Comparison of ENCODE assay signal across 8 cellular contexts in the genomic region with DNA sequence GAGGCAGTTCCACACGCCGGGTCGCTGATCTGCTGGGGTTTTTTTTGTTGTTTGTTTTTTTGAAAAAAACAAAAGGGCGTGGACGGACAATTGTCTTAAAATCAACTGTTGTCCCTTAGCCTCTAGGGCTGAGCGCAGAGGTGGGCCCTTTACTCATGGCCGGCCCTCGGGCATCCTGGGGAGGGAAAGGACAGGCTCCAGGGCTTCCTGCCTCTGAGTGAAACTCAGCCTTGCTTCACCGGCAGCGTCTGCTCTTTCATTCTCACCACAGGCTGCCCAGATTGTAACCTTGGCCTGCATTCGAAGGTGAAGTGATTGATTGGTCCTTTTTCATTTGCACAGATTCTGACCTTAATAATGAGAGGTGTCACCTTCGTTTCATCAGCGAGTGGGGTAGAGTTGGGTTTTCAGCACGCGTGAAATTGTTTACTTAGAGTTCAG. TPM values are rescaled to one million over a fixed set of nuclear protein-coding genes. Genes with fewer than 3 reads are reported as not detected.
DNase-seq lines count a peak whose midpoint lies in the region; ATAC-seq and TF ChIP-seq lines count a peak whose summit lies in the region.

No MANE protein-coding gene starts in this region.

- H2BK12ac ChIP-seq in trophoblast cell (ENCODE audit: low read length), result no peak overlapping the region

- H3K27ac ChIP-seq in CD4-positive, CD25-positive, alpha-beta regulatory T cell (ENCODE audit: insufficient read depth, low read length, poor library complexity, severe bottlenecking), result peak overlapping the region; percentile 93
- peak overlapping the region; percentile 99 for H3K27ac ChIP-seq in trophoblast cell (ENCODE audit: low read depth, low read length)

- H3K36me3 Mint-ChIP-seq in CD4-positive, CD25-positive, alpha-beta regulatory T cell, result peaks cover 6% of the 10 kb centered on the region
- H3K36me3 Mint-ChIP-seq in glutamatergic neuron (ENCODE audit: unreplicated experiment), result no peaks in the 10 kb centered on the region

- peak overlapping the region; percentile 64 for H2AFZ ChIP-seq in trophoblast cell (ENCODE audit: insufficient read depth, low read length, poor library complexity)

- H2BK120ac ChIP-seq in trophoblast cell (ENCODE audit: insufficient read depth, low read length, poor library complexity), result peak overlapping the region; percentile 65

- no peaks in the 10 kb centered on the region for H3K36me3 ChIP-seq in CD4-positive, CD25-positive, alpha-beta regulatory T cell (ENCODE audit: control insufficient read depth, insufficient read depth, low read length)
- peaks cover 0 to 4% of the 10 kb centered on the region in 2 experiments for H3K36me3 ChIP-seq in trophoblast cell (ENCODE audit: control insufficient read depth in 1 of 2, insufficient read depth in 2 of 2, low read length in 2 of 2)

- WGBS in trophoblast cell (ENCODE audit: extremely low coverage, insufficient coverage, insufficient read length), result no CpG with 5 or more reads among the region's 15 CpGs

- H2AK5ac ChIP-seq in trophoblast cell (ENCODE audit: low read length), result no peak overlapping the region

- no peak for TF ChIP-seq CTCF in glutamatergic neuron (IDR thresholded peaks at IDR 0.05; ENCODE audit: partially characterized antibody, unreplicated experiment)

- no peaks in the 10 kb centered on the region for H3K9me3 ChIP-seq in CD4-positive, CD25-positive, alpha-beta regulatory T cell (ENCODE audit: control insufficient read depth in 2 of 2, low read length in 2 of 2)
- no peaks in the 10 kb centered on the region for H3K9me3 ChIP-seq in trophoblast cell (ENCODE audit: insufficient read depth, low read depth, low read length)

- peaks cover 14% of the 10 kb centered on the region for H3K79me2 ChIP-seq in trophoblast cell (ENCODE audit: control insufficient read depth, insufficient read depth, low read length, poor library complexity)

- peak overlapping the region; percentile 96 for H3K9ac ChIP-seq in trophoblast cell (ENCODE audit: low read length)

- peak overlapping the region; percentile 35 for H4K8ac ChIP-seq in trophoblast cell (ENCODE audit: low read depth, low read length)

- peak overlapping the region; percentile 97 for H3K18ac ChIP-seq in trophoblast cell (ENCODE audit: low read length)

- peak overlapping the region; percentile 99 for H3K14ac ChIP-seq in trophoblast cell (ENCODE audit: low read length)

- peaks cover 9% of the 10 kb centered on the region for H3K27me3 Mint-ChIP-seq in CD4-positive, CD25-positive, alpha-beta regulatory T cell
- H3K27me3 Mint-ChIP-seq in glutamatergic neuron (ENCODE audit: unreplicated experiment), result peaks cover 5% of the 10 kb centered on the region

- H3K4ac ChIP-seq in trophoblast cell (ENCODE audit: low read depth, low read length), result peak overlapping the region; percentile 28

- peak overlapping the region; percentile 91 for H3K4me3 ChIP-seq in CD4-positive, CD25-positive, alpha-beta regulatory T cell (ENCODE audit: low read depth, low read length)
- peak overlapping the region; percentile 100 for H3K4me3 ChIP-seq in trophoblast cell (ENCODE audit: low read depth, low read length)

- peaks cover 22% of the 10 kb centered on the region for H3K79me1 ChIP-seq in trophoblast cell (ENCODE audit: low read length)

- peak overlapping the region; percentile 94 to 99 (median 98) for H3K4me3 Mint-ChIP-seq in CD4-positive, CD25-positive, alpha-beta regulatory T cell
- peak overlapping the region; percentile 89 for H3K4me3 Mint-ChIP-seq in glutamatergic neuron (ENCODE audit: unreplicated experiment)

- peak overlapping the region; percentile 99 for H4K91ac ChIP-seq in trophoblast cell (ENCODE audit: low read depth, low read length)

- peaks cover 17 to 51% (median 35%) of the 10 kb centered on the region in 4 donors for H3K4me1 Mint-ChIP-seq in CD4-positive, CD25-positive, alpha-beta regulatory T cell
- H3K4me1 Mint-ChIP-seq in glutamatergic neuron (ENCODE audit: low read depth, unreplicated experiment), result peaks cover 6% of the 10 kb centered on the region

- no peaks in the 10 kb centered on the region for H3K9me3 Mint-ChIP-seq in CD4-positive, CD25-positive, alpha-beta regulatory T cell
- peaks cover 7% of the 10 kb centered on the region for H3K9me3 Mint-ChIP-seq in glutamatergic neuron (ENCODE audit: unreplicated experiment)

- peak; percentile 4 to 13 for ATAC-seq in CD4-positive, CD25-positive, alpha-beta regulatory T cell (ENCODE audit: low read depth in 2 of 2)
- ATAC-seq in GM18870 (IDR thresholded peaks at IDR 0.05; ENCODE audit: unreplicated experiment) (peak; percentile 26), HG03097 (IDR thresholded peaks at IDR 0.05; ENCODE audit: low FRiP score, unreplicated experiment) (peak; percentile 33)

- peak overlapping the region; percentile 83 for H3K4me2 ChIP-seq in trophoblast cell (ENCODE audit: low read length)

- peaks cover 27% of the 10 kb centered on the region for H3K4me1 ChIP-seq in CD4-positive, CD25-positive, alpha-beta regulatory T cell (ENCODE audit: control insufficient read depth, insufficient read depth, low read length, poor library complexity, severe bottlenecking)
- peaks cover 8 to 12% of the 10 kb centered on the region in 2 experiments for H3K4me1 ChIP-seq in trophoblast cell (ENCODE audit: control insufficient read depth in 1 of 2, insufficient read depth in 2 of 2, low read length in 2 of 2)

- no peak overlapping the region for H3K23ac ChIP-seq in trophoblast cell (ENCODE audit: low read length)

- H3K27ac Mint-ChIP-seq in CD4-positive, CD25-positive, alpha-beta regulatory T cell, result peak overlapping the region; percentile 92 to 99 (median 97)
- peak overlapping the region; percentile 93 for H3K27ac Mint-ChIP-seq in glutamatergic neuron (ENCODE audit: unreplicated experiment)

- peak overlapping the region; percentile 1 for H4K12ac ChIP-seq in trophoblast cell (ENCODE audit: low read depth, low read length)

- DNase-seq in CD4-positive, CD25-positive, alpha-beta regulatory T cell, result peak; percentile 20 to 74 (median 56)
- DNase-seq in NOMO-1 (lab: John Stamatoyannopoulos, UW; ENCODE audit: unreplicated experiment in 2 of 2) (peak; percentile 30 to 37), glutamatergic neuron (peak; percentile 52), trophoblast cell (peak; percentile 50 to 70), amniotic stem cell (lab: John Stamatoyannopoulos, UW) (no peak)
- DNase-seq in activated effector memory CD4-positive, alpha-beta T cell treated with anti-CD3 and anti-CD28 coated beads, Interleukin-2, amount 50 U/mL, for 16 hours, result peak; percentile 81

- peak overlapping the region; percentile 98 for H2BK5ac ChIP-seq in trophoblast cell (ENCODE audit: low read depth, low read length, poor library complexity)

- no peaks in the 10 kb centered on the region for H3K27me3 ChIP-seq in CD4-positive, CD25-positive, alpha-beta regulatory T cell (ENCODE audit: control insufficient read depth, insufficient read depth, low read length)
- no peaks in the 10 kb centered on the region for H3K27me3 ChIP-seq in trophoblast cell (ENCODE audit: insufficient read depth, low read length)

RNA-seq across cellular contexts. Expression of a gene that starts 0.8 kb away (rescaled TPM):
- 9.7 TPM for total RNA-seq in CD4-positive, CD25-positive, alpha-beta regulatory T cell
- 1 to 10 TPM; 1.4 to 4.4 (median 2.5) TPM for polyA plus RNA-seq in CD4-positive, CD25-positive, alpha-beta regulatory T cell
- total RNA-seq in glutamatergic neuron (ENCODE audit: unreplicated experiment), result 10.6 TPM
- polyA plus RNA-seq in trophoblast cell (2013), result 26.5 and 28.9 TPM in 2 replicates

RNA-seq across cellular contexts. Expression of a gene that starts 17.1 kb away (rescaled TPM):
- total RNA-seq in CD4-positive, CD25-positive, alpha-beta regulatory T cell, result not detected
- under 1 TPM in 1 of 4 donors, not detected in 3; 0.09 TPM for polyA plus RNA-seq in CD4-positive, CD25-positive, alpha-beta regulatory T cell
- total RNA-seq in glutamatergic neuron (ENCODE audit: unreplicated experiment), result not detected
- 216 and 232 TPM in 2 replicates for polyA plus RNA-seq in trophoblast cell (2013)

RNA-seq across cellular contexts. Expression of a gene that starts 50.3 kb away (rescaled TPM):
- total RNA-seq in CD4-positive, CD25-positive, alpha-beta regulatory T cell, result not detected
- not detected for polyA plus RNA-seq in CD4-positive, CD25-positive, alpha-beta regulatory T cell
- 10.6 TPM for total RNA-seq in glutamatergic neuron (ENCODE audit: unreplicated experiment)
- polyA plus RNA-seq in trophoblast cell (2013), result 0.90 and 1.0 TPM in 2 replicates

Comparison
In these comparisons a context has a peak if more than half of its experiments do, and no peak if none do; other contexts are left out.
1. RNA of a gene that starts 50.3 kb away (total RNA-seq): 10.6 TPM in glutamatergic neuron (single experiment); not detected in CD4-positive, CD25-positive, alpha-beta regulatory T cell (single experiment); every median in the first group is over 10 times any median in the second.
2. Peak in every context shown above with its lines, with median percentiles within 50 percentile points of each other: ATAC-seq.